ENCODE assay signal across 8 cellular contexts in genomic region chr2:197889041-197889440, GRCh38.
DNase-seq lines count a peak whose midpoint lies in the region; ATAC-seq and TF ChIP-seq lines count a peak whose summit lies in the region.
"Had no signal": no experiment of that assay in that cellular context is flagged by ENCODE, and none has a peak within 500 bp of the region (broad histone marks: within the 10 kb centered on the region; RNA-seq: fewer than 3 reads in every experiment).

No MANE protein-coding gene starts in this region.

- H3K4me3 Mint-ChIP-seq in activated T-helper 1 cell treated with anti-CD3 and anti-CD28 coated beads, Interleukin-12 subunit alpha, Interleukin-12 subunit beta, Interleukin-2, Interleukin-4 antibody, amounts not matched to agents 30 ng/mL and 10 ng/mL and 1 ng/mL, durations not matched to agents 14 hours and 24 hours and 36 hours = peak overlapping the region; percentile 5
- H3K4me3 Mint-ChIP-seq: nephron had no signal

- H3K4me1 Mint-ChIP-seq in activated T-helper 1 cell treated with anti-CD3 and anti-CD28 coated beads, Interleukin-12 subunit alpha, Interleukin-12 subunit beta, Interleukin-2, Interleukin-4 antibody, amounts not matched to agents 30 ng/mL and 10 ng/mL and 1 ng/mL, durations not matched to agents 14 hours and 24 hours and 36 hours (ENCODE audit: low read depth) = peaks cover 53% of the 10 kb centered on the region

- no peaks in the 10 kb centered on the region for H3K27me3 Mint-ChIP-seq in activated T-helper 1 cell treated with anti-CD3 and anti-CD28 coated beads, Interleukin-12 subunit alpha, Interleukin-12 subunit beta, Interleukin-2, Interleukin-4 antibody, amounts not matched to agents 30 ng/mL and 10 ng/mL and 1 ng/mL, durations not matched to agents 14 hours and 24 hours and 36 hours (ENCODE audit: insufficient read depth)

- peak; percentile 56 for DNase-seq in GM13977 (ENCODE audit: low spot score)
- peak; percentile 41 for DNase-seq in HS-5 (ENCODE audit: low read depth)
- peak; percentile 41 for DNase-seq in activated T-helper 1 cell treated with anti-CD3 and anti-CD28 coated beads, Interleukin-12 subunit alpha, Interleukin-12 subunit beta, Interleukin-2, Interleukin-4 antibody, amounts not matched to agents 30 ng/mL and 10 ng/mL and 1 ng/mL, durations not matched to agents 14 hours and 24 hours and 36 hours (ENCODE audit: low spot score)
- DNase-seq in islet precursor cell = peak; percentile 76
- DNase-seq in SHP77 treated with DMSO at 0.1 percent for 48 hours (lab: John Stamatoyannopoulos, UW) = no peak
- DNase-seq in ureter (ENCODE audit: low spot score) = no peak

- peak overlapping the region; percentile 59 for H3K27ac Mint-ChIP-seq in activated T-helper 1 cell treated with anti-CD3 and anti-CD28 coated beads, Interleukin-12 subunit alpha, Interleukin-12 subunit beta, Interleukin-2, Interleukin-4 antibody, amounts not matched to agents 30 ng/mL and 10 ng/mL and 1 ng/mL, durations not matched to agents 14 hours and 24 hours and 36 hours
- H3K27ac Mint-ChIP-seq: nephron had no signal

- peaks cover 4% of the 10 kb centered on the region for H3K36me3 Mint-ChIP-seq in activated T-helper 1 cell treated with anti-CD3 and anti-CD28 coated beads, Interleukin-12 subunit alpha, Interleukin-12 subunit beta, Interleukin-2, Interleukin-4 antibody, amounts not matched to agents 30 ng/mL and 10 ng/mL and 1 ng/mL, durations not matched to agents 14 hours and 24 hours and 36 hours (ENCODE audit: low read depth)

- in situ Hi-C loops in GM13977 (cut with MboI; ENCODE audit: low pct_unique_long_range_greater_than_20kb, low sequenced_read_pairs, unreplicated experiment) = no loop called here

- no peaks in the 10 kb centered on the region for H3K9me3 Mint-ChIP-seq in activated T-helper 1 cell treated with anti-CD3 and anti-CD28 coated beads, Interleukin-12 subunit alpha, Interleukin-12 subunit beta, Interleukin-2, Interleukin-4 antibody, amounts not matched to agents 30 ng/mL and 10 ng/mL and 1 ng/mL, durations not matched to agents 14 hours and 24 hours and 36 hours
- H3K9me3 Mint-ChIP-seq: nephron had no signal

- ATAC-seq in GM21528 (IDR thresholded peaks at IDR 0.05; ENCODE audit: low FRiP score, unreplicated experiment) = peak; percentile 95

- TF ChIP-seq CTCF in GM13977 (IDR thresholded peaks at IDR 0.05; ENCODE audit: extremely low read depth, insufficient read depth, missing control alignments) = no peak

- intact Hi-C loops in activated T-helper 1 cell treated with anti-CD3 and anti-CD28 coated beads, Interleukin-12 subunit alpha, Interleukin-12 subunit beta, Interleukin-2, Interleukin-4 antibody, amounts not matched to agents 30 ng/mL and 10 ng/mL and 1 ng/mL, durations not matched to agents 14 hours and 24 hours and 36 hours (cut with micrococcal nuclease) = loop anchor here (1.0 to 2.0 kb wide), 7 partner anchors 15 to 116 kb away; partner anchors contain the start of gene PLCL1

Comparison
In these comparisons a context has a peak if more than half of its experiments do, and no peak if none do; other contexts are left out.
1. DNase-seq: peak in GM13977 (single experiment), HS-5 (single experiment), activated T-helper 1 cell treated with anti-CD3 and anti-CD28 coated beads, Interleukin-12 subunit alpha, Interleukin-12 subunit beta, Interleukin-2, Interleukin-4 antibody, amounts not matched to agents 30 ng/mL and 10 ng/mL and 1 ng/mL, durations not matched to agents 14 hours and 24 hours and 36 hours (single experiment) and islet precursor cell (single experiment); none in SHP77 treated with DMSO at 0.1 percent for 48 hours (single experiment) and ureter (single experiment).